ENCODE assay signal across 8 cellular contexts in the genomic region with DNA sequence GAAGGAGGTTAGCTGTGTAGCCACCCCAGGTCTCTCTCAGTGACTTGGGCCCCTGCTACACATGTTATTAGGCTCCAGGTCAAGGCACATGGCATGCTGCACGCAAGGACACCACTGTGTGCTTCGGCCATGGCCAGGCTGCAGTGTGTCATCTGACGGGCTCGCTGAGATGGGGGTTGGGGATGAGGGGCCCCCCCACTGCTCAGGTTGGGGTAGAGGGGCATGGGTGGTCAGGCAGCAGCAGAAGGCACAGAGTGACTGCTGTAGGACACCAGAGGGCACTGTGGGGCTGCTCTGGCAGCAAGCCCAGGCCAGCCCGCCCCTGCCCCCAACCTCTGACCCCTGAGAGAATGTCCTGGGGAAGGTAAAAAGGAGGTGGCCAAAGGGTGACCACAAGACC. TPM values are rescaled to one million over a fixed set of nuclear protein-coding genes. Genes with fewer than 3 reads are reported as not detected.
DNase-seq lines count a peak whose midpoint lies in the region; ATAC-seq and TF ChIP-seq lines count a peak whose summit lies in the region.

No MANE protein-coding gene starts in this region.

- peak overlapping the region; percentile 74 for H2AK5ac ChIP-seq in neuronal stem cell (ENCODE audit: low read depth, low read length)

- peak; percentile 31 for TF ChIP-seq CTCF in KMS-11 (conservative IDR thresholded peaks at IDR 0.05; ENCODE audit: low read depth, low read length)
- peak; percentile 27 for TF ChIP-seq CTCF in colonic mucosa (IDR thresholded peaks at IDR 0.05)

- H2AFZ ChIP-seq in KMS-11 (ENCODE audit: low read depth) (no peak overlapping the region), neuronal stem cell (ENCODE audit: low read length) (no peak overlapping the region)

- H3K23ac ChIP-seq in neuronal stem cell (ENCODE audit: low read depth, low read length, poor library complexity) = peak overlapping the region; percentile 85

- H3K4me2 ChIP-seq in KMS-11 (no peak overlapping the region), neuronal stem cell (ENCODE audit: insufficient read depth, low read length, poor library complexity, severe bottlenecking) (no peak overlapping the region)

- H3K79me2 ChIP-seq in KMS-11 (ENCODE audit: insufficient read depth, low read depth) = peaks cover 36% of the 10 kb centered on the region

- H3K9me3 ChIP-seq in colonic mucosa = no peaks in the 10 kb centered on the region
- no peaks in the 10 kb centered on the region for H3K9me3 ChIP-seq in neuronal stem cell (replicated peaks in 1 of 2; ENCODE audit: control insufficient read depth in 2 of 2, insufficient read depth in 1 of 2, low read depth in 1 of 2, low read length in 2 of 2)

- peaks cover 8% of the 10 kb centered on the region for H3K79me1 ChIP-seq in neuronal stem cell (ENCODE audit: low read depth, low read length)

- H2BK5ac ChIP-seq in neuronal stem cell (ENCODE audit: low read length) = peak overlapping the region; percentile 57

- H3K27ac ChIP-seq in KMS-11 = no peak overlapping the region
- H3K27ac ChIP-seq in colonic mucosa = no peak overlapping the region
- no peak overlapping the region for H3K27ac ChIP-seq in neuronal stem cell (replicated peaks; ENCODE audit: low read length)

- ATAC-seq in HG02885 (IDR thresholded peaks at IDR 0.05; ENCODE audit: poor library complexity, unreplicated experiment) = no peak

- H3K9ac ChIP-seq in KMS-11 (no peak overlapping the region), colonic mucosa (ENCODE audit: low read depth in 2 of 2, low read length in 2 of 2) (no peak overlapping the region), neuronal stem cell (ENCODE audit: low read depth, low read length, poor library complexity) (peak overlapping the region; percentile 21)

- H2BK120ac ChIP-seq in neuronal stem cell (ENCODE audit: low read depth, low read length) = no peak overlapping the region

- DNase-seq in GM03348 (ENCODE audit: low spot score) = peak; percentile 52
- DNase-seq in colonic mucosa = no peak
- no peak for DNase-seq in neuronal stem cell (ENCODE audit: low spot score)
- no peak for DNase-seq in NCI-H1048 (lab: John Stamatoyannopoulos, UW)
- DNase-seq in NCI-H748 treated with DMSO at 0.1 percent for 48 hours (lab: John Stamatoyannopoulos, UW) = no peak
- no peak for DNase-seq in HCEC 1CT

- H3K27me3 ChIP-seq in KMS-11 (ENCODE audit: insufficient read depth, low read depth) (no peaks in the 10 kb centered on the region), colonic mucosa (no peaks in the 10 kb centered on the region), neuronal stem cell (ENCODE audit: control insufficient read depth in 3 of 3, insufficient read depth in 3 of 3, low read depth in 1 of 3, low read length in 3 of 3) (no peaks in the 10 kb centered on the region)

- H4K91ac ChIP-seq in neuronal stem cell (ENCODE audit: low read depth, low read length, poor library complexity) = no peak overlapping the region

- H4K20me1 ChIP-seq in KMS-11 (ENCODE audit: insufficient read depth) = peaks cover 10% of the 10 kb centered on the region; the same call in 1 of the 2 replicates

- H3K14ac ChIP-seq in neuronal stem cell (ENCODE audit: low read length) = no peak overlapping the region

- no peak overlapping the region for H3K4ac ChIP-seq in neuronal stem cell (ENCODE audit: low read length)

- no peaks in the 10 kb centered on the region for H3K36me3 ChIP-seq in KMS-11 (ENCODE audit: insufficient read depth)
- no peaks in the 10 kb centered on the region for H3K36me3 ChIP-seq in colonic mucosa
- H3K36me3 ChIP-seq in neuronal stem cell (replicated peaks in 1 of 2; ENCODE audit: control insufficient read depth in 2 of 2, insufficient read depth in 2 of 2, low read length in 2 of 2) = peaks cover 0 to 2% of the 10 kb centered on the region in 2 donors

- H4K8ac ChIP-seq in neuronal stem cell (ENCODE audit: low read depth, low read length) = no peak overlapping the region

- no peaks in the 10 kb centered on the region for H3K4me1 ChIP-seq in KMS-11 (ENCODE audit: low read depth, poor library complexity, severe bottlenecking)
- H3K4me1 ChIP-seq in colonic mucosa = peaks cover 18% of the 10 kb centered on the region
- H3K4me1 ChIP-seq in neuronal stem cell (ENCODE audit: control insufficient read depth in 2 of 2, insufficient read depth in 1 of 2, low read depth in 1 of 2, low read length in 2 of 2) = peaks cover 5 to 12% of the 10 kb centered on the region in 2 donors

- peak overlapping the region; percentile 93 for H2BK12ac ChIP-seq in neuronal stem cell (ENCODE audit: low read length)

- no CpG with 5 or more reads among the region's 5 CpGs for WGBS in neuronal stem cell (ENCODE audit: extremely low coverage in 2 of 2, insufficient read length in 2 of 2, insufficient replicate concordance in 1 of 2), 2 donors

- H2BK15ac ChIP-seq in neuronal stem cell (ENCODE audit: low read length) = peak overlapping the region; percentile 49

- peak overlapping the region; percentile 74 for H3K18ac ChIP-seq in neuronal stem cell (ENCODE audit: low read length)

- intact Hi-C loops in colonic mucosa (cut with DNase I) = no loop called here

- H3K4me3 ChIP-seq in KMS-11 (IDR thresholded peaks at IDR 0.05; ENCODE audit: insufficient read depth, low read depth, low read length) = no peak overlapping the region
- H3K4me3 ChIP-seq in colonic mucosa = no peak overlapping the region
- no peak overlapping the region for H3K4me3 ChIP-seq in neuronal stem cell (ENCODE audit: low read length in 2 of 2)

RNA-seq across cellular contexts. Expression of a gene that starts 32.2 kb away (rescaled TPM):
- 10 to 100 TPM; 17.7 to 25.7 TPM for total RNA-seq in colonic mucosa
- polyA plus RNA-seq in neuronal stem cell (2013, experiment 1 of 2) = 318 TPM
- polyA plus RNA-seq in neuronal stem cell (2013, experiment 2 of 2) = 304 TPM

RNA-seq across cellular contexts. Expression of a gene that starts 51.0 kb away (rescaled TPM):
- total RNA-seq in colonic mucosa = 10 to 100 TPM; 40.1 to 77.3 TPM
- 66.8 TPM for polyA plus RNA-seq in neuronal stem cell (2013, experiment 1 of 2)
- 64.3 TPM for polyA plus RNA-seq in neuronal stem cell (2013, experiment 2 of 2)

RNA-seq across cellular contexts. Expression of a gene that starts 51.7 kb away (rescaled TPM):
- 10 to 100 TPM; 16.3 to 18.6 TPM for total RNA-seq in colonic mucosa
- 5.2 TPM for polyA plus RNA-seq in neuronal stem cell (2013, experiment 1 of 2)
- polyA plus RNA-seq in neuronal stem cell (2013, experiment 2 of 2) = 5.2 TPM
